Comparison of ENCODE assay signal across 18 cellular contexts in the genomic region with DNA sequence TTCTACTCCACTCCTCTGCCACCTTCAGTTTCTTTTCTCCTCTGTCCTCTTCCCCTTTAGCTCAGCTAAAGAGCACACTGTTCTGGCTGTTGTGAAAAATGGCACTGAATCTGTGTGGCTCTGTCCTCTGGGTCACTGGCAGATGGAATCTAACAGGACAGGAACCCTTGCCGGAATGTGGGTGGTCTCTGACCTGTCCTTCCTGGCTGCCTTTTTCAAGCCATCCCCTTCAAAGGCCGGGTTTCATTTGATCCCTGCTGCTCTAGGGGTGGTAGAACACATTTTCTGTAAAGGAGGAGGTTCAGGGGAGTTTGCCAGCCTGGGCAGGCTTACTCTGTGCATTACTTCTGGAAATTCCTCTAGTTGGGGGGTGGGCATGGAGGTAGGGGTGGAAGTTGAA. TPM values are rescaled to one million over a fixed set of nuclear protein-coding genes. Genes with fewer than 3 reads are reported as not detected.
A peak's percentile ranks its signal among the peaks of the same experiment; 100 is the strongest.
DNase-seq lines count a peak whose midpoint lies in the region; ATAC-seq, FAIRE-seq and TF ChIP-seq lines count a peak whose summit lies in the region.
"Had no signal": no experiment of that assay in that cellular context is flagged by ENCODE, and none has a peak within 500 bp of the region (broad histone marks: within the 10 kb centered on the region; RNA-seq: fewer than 3 reads in every experiment).

No MANE protein-coding gene starts in this region.

- H3K36me3 Mint-ChIP-seq in progenitor cell of endocrine pancreas (ENCODE audit: insufficient read depth), result peaks cover 27% of the 10 kb centered on the region

- no peaks in the 10 kb centered on the region for H3K9me3 Mint-ChIP-seq in progenitor cell of endocrine pancreas (ENCODE audit: low read depth)

- peaks cover 82% of the 10 kb centered on the region for H4K20me1 ChIP-seq in BLaER1
- H4K20me1 ChIP-seq in Loucy (ENCODE audit: insufficient read depth, low read length, poor library complexity, severe bottlenecking), result no peaks in the 10 kb centered on the region

- H3K27ac ChIP-seq in BLaER1, result peak overlapping the region; percentile 40; the same call in 1 of the 2 replicates
- peak overlapping the region; percentile 36 for H3K27ac ChIP-seq in foreskin keratinocyte

- H3K4me1 Mint-ChIP-seq in progenitor cell of endocrine pancreas (ENCODE audit: low read depth), result peaks cover 19% of the 10 kb centered on the region

- TF ChIP-seq CTCF in Loucy (conservative IDR thresholded peaks at IDR 0.05; ENCODE audit: low read length) (no peak), foreskin keratinocyte (conservative IDR thresholded peaks at IDR 0.05) (no peak), progenitor cell of endocrine pancreas (IDR thresholded peaks at IDR 0.05; ENCODE audit: unreplicated experiment) (no peak), D721Med (IDR thresholded peaks at IDR 0.05; ENCODE audit: insufficient read depth, missing control alignments) (no peak)

- peaks cover 100% of the 10 kb centered on the region for H3K36me3 ChIP-seq in BLaER1
- peaks cover 5% of the 10 kb centered on the region; the same call in 1 of the 2 replicates for H3K36me3 ChIP-seq in Loucy (ENCODE audit: insufficient read depth, low read length)

- H3K9ac ChIP-seq in BLaER1 (no peak overlapping the region), Loucy (ENCODE audit: low read depth, low read length, poor library complexity, severe bottlenecking) (peak overlapping the region; percentile 29)
- H3K9ac ChIP-seq: SK-N-SH had no signal

- no peaks in the 10 kb centered on the region for H3K9me2 ChIP-seq in Loucy (replicated peaks; ENCODE audit: low read depth, low read length)
- H3K9me2 ChIP-seq: SK-N-SH had no signal

- no peak overlapping the region for H2AFZ ChIP-seq in Loucy (ENCODE audit: low read length)

- 0 out of 2 replicates have a peak, but pooled peaks cover under 1% of the 10 kb centered on the region for H3F3A ChIP-seq in Loucy (ENCODE audit: low read depth)

- no peak overlapping the region for H3K4me3 ChIP-seq in BLaER1
- no peak overlapping the region for H3K4me3 ChIP-seq in Loucy (ENCODE audit: low read length, poor library complexity, severe bottlenecking)
- H3K4me3 ChIP-seq: K562 had no signal

- H3K4me1 ChIP-seq in BLaER1, result peaks cover 69% of the 10 kb centered on the region
- H3K4me1 ChIP-seq in Loucy (ENCODE audit: insufficient read depth, low read length, poor library complexity, severe bottlenecking), result peaks cover 39% of the 10 kb centered on the region
- H3K4me1 ChIP-seq in foreskin keratinocyte, result no peaks in the 10 kb centered on the region

- no peak overlapping the region for H3K4me3 Mint-ChIP-seq in progenitor cell of endocrine pancreas (ENCODE audit: low read depth)
- H3K4me3 Mint-ChIP-seq: CD8-positive, alpha-beta memory T cell had no signal

- DNase-seq in foreskin keratinocyte, result no peak
- DNase-seq in progenitor cell of endocrine pancreas (ENCODE audit: low spot score, unreplicated experiment), result no peak
- DNase-seq in AG08396 (ENCODE audit: low spot score), result no peak
- DNase-seq in D721Med (ENCODE audit: insufficient read length, low spot score), result no peak
- DNase-seq: CD8-positive, alpha-beta memory T cell; NCI-H1105; NCI-H2081 treated with DMSO at 0.1 percent for 48 hours; NCI-H446 treated with DMSO at 0.1 percent for 48 hours; NCI-H69; NK-92 treated with Interleukin-12 subunit alpha and Interleukin-12 subunit beta, amount 100 ng/mL, for 24 hours; Right ventricle myocardium superior; SK-N-SH had no signal

- no peak for ATAC-seq in foreskin keratinocyte
- ATAC-seq in GM21576 (IDR thresholded peaks at IDR 0.05; ENCODE audit: unreplicated experiment), result no peak
- no peak for ATAC-seq in HG03521 (IDR thresholded peaks at IDR 0.05; ENCODE audit: unreplicated experiment)
- ATAC-seq: K562 had no signal

- FAIRE-seq in D721Med (lab: Jason Lieb, UNC), result no peak
- FAIRE-seq: H54, K562 had no signal

- H3K27me3 ChIP-seq in BLaER1, result no peaks in the 10 kb centered on the region
- no peaks in the 10 kb centered on the region for H3K27me3 ChIP-seq in Loucy (ENCODE audit: insufficient read depth, low read length, poor library complexity, severe bottlenecking)
- no peaks in the 10 kb centered on the region for H3K27me3 ChIP-seq in foreskin keratinocyte

- H3K27ac Mint-ChIP-seq in progenitor cell of endocrine pancreas, result peak overlapping the region; percentile 3
- H3K27ac Mint-ChIP-seq: CD8-positive, alpha-beta memory T cell had no signal

- H3K79me2 ChIP-seq in Loucy (ENCODE audit: insufficient read depth, low read length), result peaks cover 6% of the 10 kb centered on the region; the same call in 1 of the 2 replicates

- H3K9me3 ChIP-seq in BLaER1, result peaks cover 38% of the 10 kb centered on the region
- H3K9me3 ChIP-seq in Loucy (ENCODE audit: insufficient read depth, low read depth, low read length), result no peaks in the 10 kb centered on the region
- H3K9me3 ChIP-seq: SK-N-SH had no signal

- H3K4me2 ChIP-seq in BLaER1 (no peak overlapping the region), Loucy (ENCODE audit: low read depth, low read length, poor library complexity, severe bottlenecking) (no peak overlapping the region)
- H3K4me2 ChIP-seq: SK-N-SH had no signal

- H3K27me3 Mint-ChIP-seq in progenitor cell of endocrine pancreas, result no peaks in the 10 kb centered on the region

RNA-seq across cellular contexts. Expression of gene MTCL1, which starts 29.9 kb away (rescaled TPM):
- total RNA-seq in foreskin keratinocyte, result 24.4 and 28.8 TPM in 2 replicates
- 6.9 and 8.4 TPM in 2 replicates for polyA plus RNA-seq in foreskin keratinocyte
- total RNA-seq in progenitor cell of endocrine pancreas, result 81.5 and 85.6 TPM in 2 replicates
- polyA plus RNA-seq: CD8-positive, alpha-beta memory T cell had no signal
